In genomic region chr7:98617051-98617959, GRCh38 we compare ENCODE assay signal across 7 cellular contexts. TPM values are rescaled to one million over a fixed set of nuclear protein-coding genes. Genes with fewer than 3 reads are reported as not detected.
DNase-seq lines count a peak whose midpoint lies in the region; ATAC-seq and TF ChIP-seq lines count a peak whose summit lies in the region.

Gene NPTX2 (plus strand): TSS chr7:98617285. CDS start chr7:98617462, 177 bp downstream.

- no CpG with 5 or more reads among the region's 130 CpGs for WGBS in gastroesophageal sphincter (ENCODE audit: low coverage in 1 of 2), 2 donors

- ATAC-seq in gastroesophageal sphincter (peak; percentile 68), GM21360 (IDR thresholded peaks at IDR 0.05; ENCODE audit: unreplicated experiment) (no peak), HG03521 (IDR thresholded peaks at IDR 0.05; ENCODE audit: unreplicated experiment) (no peak)

- peak in 3 of 6 experiments; percentile 40 to 53 (median 51) for TF ChIP-seq CTCF in Peyer's patch (IDR thresholded peaks at IDR 0.05)
- TF ChIP-seq CTCF in gastroesophageal sphincter (IDR thresholded peaks at IDR 0.05) = peak in 1 of 4 experiments; percentile 29
- TF ChIP-seq CTCF in parathyroid adenoma (IDR thresholded peaks at IDR 0.05) = no peak

- CTCF ChIA-PET in HEK293T (lab: Yijun Ruan, JAX) = interaction anchor here (1.0 kb wide), 1 partner anchor 216 kb away, joined by 3 read pairs; the partner anchor contains the start of gene BAIAP2L1

- H3K79me2 ChIP-seq in parathyroid adenoma = no peaks in the 10 kb centered on the region

- H3K27me3 ChIP-seq in Peyer's patch = peaks cover 0 to 27% of the 10 kb centered on the region in 2 donors
- peaks cover 69% of the 10 kb centered on the region for H3K27me3 ChIP-seq in gastroesophageal sphincter
- H3K27me3 ChIP-seq in parathyroid adenoma (ENCODE audit: control insufficient read depth, insufficient read depth, low read length) = peaks cover 11% of the 10 kb centered on the region

- DNase-seq in HEK293T (ENCODE audit: extremely low spot score) (peak; percentile 86), Peyer's patch (peak in 2 of 3 donors; percentile 54 to 70), hepatic stellate cell (ENCODE audit: low spot score) (no peak)

- peak within 1 kb of the TSS; percentile 54 for H3K4me2 ChIP-seq in parathyroid adenoma (ENCODE audit: low read length)

- H3K9me3 ChIP-seq in Peyer's patch (no peaks in the 10 kb centered on the region), gastroesophageal sphincter (no peaks in the 10 kb centered on the region), parathyroid adenoma (ENCODE audit: control insufficient read depth, low read length) (no peaks in the 10 kb centered on the region)

- no peaks in the 10 kb centered on the region for H3K36me3 ChIP-seq in Peyer's patch
- no peaks in the 10 kb centered on the region for H3K36me3 ChIP-seq in gastroesophageal sphincter
- no peaks in the 10 kb centered on the region for H3K36me3 ChIP-seq in parathyroid adenoma (ENCODE audit: control insufficient read depth, insufficient read depth, low read length)

- H3K4me1 ChIP-seq in Peyer's patch = peaks cover 0 to 26% (median 0%) of the 10 kb centered on the region in 4 donors
- peaks cover 0 to 20% (median 4%) of the 10 kb centered on the region in 3 donors for H3K4me1 ChIP-seq in gastroesophageal sphincter
- no peaks in the 10 kb centered on the region for H3K4me1 ChIP-seq in parathyroid adenoma

- peak within 1 kb of the TSS in 2 of 4 donors; percentile 43 to 46 for H3K4me3 ChIP-seq in Peyer's patch
- H3K4me3 ChIP-seq in gastroesophageal sphincter = peak within 1 kb of the TSS; percentile 0 to 52
- no peak within 1 kb of the TSS for H3K4me3 ChIP-seq in parathyroid adenoma (ENCODE audit: low read depth, low read length)

- TF ChIP-seq EP300 in gastroesophageal sphincter (IDR thresholded peaks at IDR 0.05) = no peak

- TF ChIP-seq POLR2A in Peyer's patch (IDR thresholded peaks at IDR 0.05) (no peak), gastroesophageal sphincter (IDR thresholded peaks at IDR 0.05) (peak; percentile 50 to 65)

- H3K27ac ChIP-seq in Peyer's patch = no peak within 1 kb of the TSS
- H3K27ac ChIP-seq in gastroesophageal sphincter = peak within 1 kb of the TSS in 2 of 4 donors; percentile 36 to 63
- no peak within 1 kb of the TSS for H3K27ac ChIP-seq in parathyroid adenoma

- H2AFZ ChIP-seq in parathyroid adenoma = peak within 1 kb of the TSS; percentile 79

- no peak within 1 kb of the TSS for H3K9ac ChIP-seq in parathyroid adenoma

- POLR2A ChIA-PET in HEK293T (lab: Yijun Ruan, JAX) = interaction anchor here (0.6 to 1.4 kb wide), 8 partner anchors 9 to 112 kb away, joined by 3 to 5 read pairs (median 4); no protein-coding TSS in a partner anchor

TF ChIP-seq in HEK293T, 16 proteins besides CTCF, POLR2A, EP300 and RAD21:
- TF ChIP-seq FOXK2 (IDR thresholded peaks at IDR 0.05) (no peak), FOXM1 (IDR thresholded peaks at IDR 0.05; ENCODE audit: borderline replicate concordance) (0 out of 2 replicates have a peak, but pooled peaks have one; percentile 16), BHLHE40 (IDR thresholded peaks at IDR 0.05; ENCODE audit: borderline replicate concordance) (no peak)

RNA-seq across cellular contexts. Expression of gene NPTX2, which starts in this region (rescaled TPM):
- total RNA-seq in Peyer's patch = 1 to 10 TPM in 3 of 4 donors, under 1 TPM in 1; 0.94 to 4.2 (median 3.9) TPM
- 10 to 100 TPM; 10.1 to 49.8 (median 24.7) TPM for total RNA-seq in gastroesophageal sphincter

Comparison
In these comparisons a context has a peak if more than half of its experiments do, and no peak if none do; other contexts are left out.
1. POLR2A ChIP-seq: peak in gastroesophageal sphincter (2 of 2); none in Peyer's patch (0 of 2).